8 cellular contexts compared by ENCODE assay signal in genomic region chr22:38398609-38399401, GRCh38. TPM values are rescaled to one million over a fixed set of nuclear protein-coding genes. Genes with fewer than 3 reads are reported as not detected.
DNase-seq lines count a peak whose midpoint lies in the region; ATAC-seq lines count a peak whose summit lies in the region.

No MANE protein-coding gene starts in this region.

- H3K9me3 ChIP-seq in mononuclear cell (ENCODE audit: low read depth, low read length), result no peaks in the 10 kb centered on the region

- peak; percentile 68 for DNase-seq in NCI-H2196 (lab: John Stamatoyannopoulos, UW; ENCODE audit: unreplicated experiment)
- DNase-seq in NCI-H2196 treated with DMSO at 0.1 percent for 48 hours (lab: John Stamatoyannopoulos, UW; ENCODE audit: unreplicated experiment), result no peak
- peak; percentile 53 to 64 for DNase-seq in NOMO-1 (lab: John Stamatoyannopoulos, UW; ENCODE audit: unreplicated experiment in 2 of 2)
- peak; percentile 35 for DNase-seq in activated CD8-positive, alpha-beta memory T cell treated with anti-CD3 and anti-CD28 coated beads, Interleukin-2, amount 50 U/mL, for 24 hours (ENCODE audit: extremely low read depth)
- DNase-seq in epidermal melanocyte (ENCODE audit: insufficient read length, low spot score), result peak; percentile 50
- DNase-seq in stimulated activated CD8-positive, alpha-beta memory T cell treated with anti-CD3 and anti-CD28 coated beads, Interleukin-2, amount 100 ng/mL, for 1 hour (ENCODE audit: low read depth in 2 of 2), result peak; percentile 73 to 76

- ATAC-seq in HG03280 (IDR thresholded peaks at IDR 0.05; ENCODE audit: unreplicated experiment), result peak; percentile 59

- peak overlapping the region; percentile 65 for H3K4me3 ChIP-seq in mononuclear cell (ENCODE audit: low read length)

- no peaks in the 10 kb centered on the region for H3K27me3 ChIP-seq in mononuclear cell (ENCODE audit: insufficient read depth, low read length)

- peaks cover 36% of the 10 kb centered on the region for H3K4me1 ChIP-seq in mononuclear cell (ENCODE audit: insufficient read depth, low read length)

RNA-seq across cellular contexts. Expression of gene KCNJ4, which starts 56.2 kb away (rescaled TPM):
- not detected for total RNA-seq in mononuclear cell
